1 cellular context compared by ENCODE assay signal in the genomic region with DNA sequence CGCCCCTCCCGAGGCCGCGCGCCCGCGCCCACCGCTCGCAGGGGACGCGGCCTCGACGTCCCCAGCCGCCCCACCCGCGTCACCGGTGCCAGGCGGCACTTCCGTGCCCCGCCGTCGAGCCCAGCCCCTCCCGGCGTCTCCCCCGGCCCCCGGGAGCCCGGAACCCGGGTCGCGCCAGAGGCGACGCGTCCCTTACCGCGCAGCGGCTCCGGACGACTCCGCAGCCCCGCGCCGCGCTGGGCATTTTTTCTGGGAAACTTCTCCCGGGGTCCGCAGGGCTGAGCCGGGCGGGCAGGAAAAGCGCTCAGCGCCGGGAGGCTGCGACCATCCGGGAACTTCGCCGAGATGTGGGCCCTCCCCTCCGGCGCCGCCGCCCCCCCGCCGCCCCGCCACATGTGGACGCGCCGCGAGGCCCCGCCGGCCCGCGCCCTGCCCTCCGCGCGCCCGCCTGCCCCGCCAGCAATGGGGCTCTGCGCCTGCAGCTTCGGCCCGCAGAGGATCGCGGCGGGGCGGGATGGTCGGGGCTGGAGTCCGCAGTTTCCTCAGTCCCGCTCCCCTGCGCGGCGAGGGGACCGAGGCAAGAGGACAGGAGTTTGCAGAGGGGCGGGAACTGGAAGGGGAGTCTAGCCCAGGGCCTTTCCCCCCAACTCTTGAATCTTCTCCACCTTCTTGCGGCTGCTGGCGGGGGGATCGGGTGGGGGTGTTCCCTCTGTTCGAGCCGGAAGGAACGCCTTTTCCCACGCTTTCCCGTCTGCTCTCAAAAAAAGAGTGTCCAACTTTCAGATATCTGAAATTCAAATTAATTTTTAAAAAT.
TF ChIP-seq lines count a peak whose summit lies in the region.

No MANE protein-coding gene starts in this region.

TF ChIP-seq in HepG2, 621 proteins besides CTCF, POLR2A, EP300 and RAD21 (continued from another document):
- TF ChIP-seq ZNF142 (CRISPR knock-in tag; IDR thresholded peaks at IDR 0.05), result peak; percentile 38; the same call in 1 of the 2 replicates
